Comparison of ENCODE assay signal across 24 cellular contexts in genomic region chr3:43512749-43513404, GRCh38.
DNase-seq lines count a peak whose midpoint lies in the region; ATAC-seq, FAIRE-seq and TF ChIP-seq lines count a peak whose summit lies in the region.
"Had no signal": no experiment of that assay in that cellular context is flagged by ENCODE, and none has a peak within 500 bp of the region (broad histone marks: within the 10 kb centered on the region; RNA-seq: fewer than 3 reads in every experiment).

No MANE protein-coding gene starts in this region.

- H3K4me2 ChIP-seq in mesenchymal stem cell (ENCODE audit: low read length, poor library complexity, severe bottlenecking), result no peak overlapping the region

- H4K91ac ChIP-seq in mesenchymal stem cell (ENCODE audit: low read length), result no peak overlapping the region

- peak overlapping the region; percentile 82 for H3K27ac Mint-ChIP-seq in HFFc6
- H3K27ac Mint-ChIP-seq: activated CD4-positive, alpha-beta T cell treated with anti-CD3 and anti-CD28 coated beads, Interleukin-2, amount 10 ng/mL, durations not matched to agents 24 days and 14 days; activated naive CD8-positive, alpha-beta T cell treated with anti-CD3 and anti-CD28 coated beads, Interleukin-2, amount 50 U/mL, for 24 hours; activated T-helper 2 cell treated with anti-CD3 and anti-CD28 coated beads, Interferon-gamma antibody, Interleukin-2, Interleukin-4, amounts not matched to agents 10 μg/mL and 5 μg/mL and 100 μg/mL, durations not matched to agents 14 hours and 24 hours and 36 hours; memory B cell; nephron progenitor cell; T-cell had no signal

- H3K4me1 Mint-ChIP-seq in HFFc6 (ENCODE audit: low read depth), result peaks cover 27% of the 10 kb centered on the region
- H3K4me1 Mint-ChIP-seq: activated CD4-positive, alpha-beta T cell treated with anti-CD3 and anti-CD28 coated beads, Interleukin-2, amount 10 ng/mL, durations not matched to agents 24 days and 14 days; activated naive CD8-positive, alpha-beta T cell treated with anti-CD3 and anti-CD28 coated beads, Interleukin-2, amount 50 U/mL, for 24 hours; memory B cell; nephron progenitor cell; T-cell had no signal

- H3K9me3 ChIP-seq in mesenchymal stem cell (ENCODE audit: control insufficient read depth, low read length) (no peaks in the 10 kb centered on the region), aorta (ENCODE audit: control insufficient read depth, low read length) (no peaks in the 10 kb centered on the region)
- H3K9me3 ChIP-seq: thyroid gland had no signal

- H2BK15ac ChIP-seq in mesenchymal stem cell (ENCODE audit: low read depth, poor library complexity, severe bottlenecking), result no peak overlapping the region

- H3K4me3 ChIP-seq in AG10803 (ENCODE audit: low read length), result no peak overlapping the region
- H3K4me3 ChIP-seq in bronchial epithelial cell (ENCODE audit: low read depth, low read length), result no peak overlapping the region
- H3K4me3 ChIP-seq in mesenchymal stem cell (ENCODE audit: insufficient read depth in 1 of 2, low read depth in 1 of 2, low read length in 2 of 2), result no peak overlapping the region
- no peak overlapping the region for H3K4me3 ChIP-seq in aorta (ENCODE audit: low read length in 2 of 2)
- H3K4me3 ChIP-seq: thyroid gland had no signal

- no peak for ATAC-seq in HG03354 (IDR thresholded peaks at IDR 0.05; ENCODE audit: poor library complexity, severe bottlenecking, unreplicated experiment)
- ATAC-seq in GM18909 (IDR thresholded peaks at IDR 0.05; ENCODE audit: poor library complexity, unreplicated experiment), result no peak
- ATAC-seq in aorta (ENCODE audit: low FRiP score), result no peak
- ATAC-seq: activated naive CD8-positive, alpha-beta T cell treated with anti-CD3 and anti-CD28 coated beads, Interleukin-2, amount 50 U/mL, for 24 hours; HCT116; left cardiac atrium; T-cell had no signal

- H3K36me3 Mint-ChIP-seq in HFFc6 (ENCODE audit: low read depth), result peaks cover 1% of the 10 kb centered on the region; the same call in 1 of the 2 replicates

- no peak overlapping the region for H2BK5ac ChIP-seq in mesenchymal stem cell (ENCODE audit: low read depth, low read length, poor library complexity, severe bottlenecking)

- H2BK120ac ChIP-seq in mesenchymal stem cell (ENCODE audit: low read depth, low read length), result no peak overlapping the region

- peaks cover 2% of the 10 kb centered on the region; the same call in 1 of the 2 replicates for H3K27me3 Mint-ChIP-seq in HFFc6 (ENCODE audit: insufficient read depth)
- H3K27me3 Mint-ChIP-seq: activated naive CD8-positive, alpha-beta T cell treated with anti-CD3 and anti-CD28 coated beads, Interleukin-2, amount 50 U/mL, for 24 hours; memory B cell; T-cell had no signal

- H3K18ac ChIP-seq in mesenchymal stem cell (ENCODE audit: low read depth in 1 of 2, low read length in 2 of 2), result no peak overlapping the region

- H3K9ac ChIP-seq in mesenchymal stem cell (ENCODE audit: low read length), result peak overlapping the region; percentile 62

- no peak overlapping the region for H2BK12ac ChIP-seq in mesenchymal stem cell (ENCODE audit: low read length in 2 of 2)

- no peak for FAIRE-seq in bronchial epithelial cell (lab: Jason Lieb, UNC)

- peaks cover 8% of the 10 kb centered on the region for H3K79me1 ChIP-seq in mesenchymal stem cell (replicated peaks; ENCODE audit: low read length, poor library complexity, severe bottlenecking)

- no peaks in the 10 kb centered on the region for H3K27me3 ChIP-seq in bronchial epithelial cell (ENCODE audit: control insufficient read depth, insufficient read depth, low read length)
- no peaks in the 10 kb centered on the region for H3K27me3 ChIP-seq in mesenchymal stem cell (ENCODE audit: control insufficient read depth in 1 of 2, insufficient read depth in 1 of 2, low read length in 2 of 2)
- H3K27me3 ChIP-seq in aorta (ENCODE audit: control insufficient read depth in 1 of 2, insufficient read depth in 2 of 2, low read length in 1 of 2), result no peaks in the 10 kb centered on the region
- H3K27me3 ChIP-seq: thyroid gland had no signal

- no peak overlapping the region for H3K4me3 Mint-ChIP-seq in HFFc6
- H3K4me3 Mint-ChIP-seq: activated CD4-positive, alpha-beta T cell treated with anti-CD3 and anti-CD28 coated beads, Interleukin-2, amount 10 ng/mL, durations not matched to agents 24 days and 14 days; activated naive CD8-positive, alpha-beta T cell treated with anti-CD3 and anti-CD28 coated beads, Interleukin-2, amount 50 U/mL, for 24 hours; memory B cell; nephron progenitor cell; T-cell had no signal

- DNase-seq in AG10803 (ENCODE audit: low read depth), result peak; percentile 50
- DNase-seq in HFFc6, result peak; percentile 47
- peak; percentile 7 for DNase-seq in bronchial epithelial cell (ENCODE audit: low read depth)
- DNase-seq in mesenchymal stem cell, result peak; percentile 83
- DNase-seq in NCI-H146 treated with DMSO at 0.1 percent for 48 hours (lab: John Stamatoyannopoulos, UW; ENCODE audit: unreplicated experiment), result no peak
- DNase-seq in aorta, result no peak
- DNase-seq: activated CD4-positive, alpha-beta T cell treated with anti-CD3 and anti-CD28 coated beads, Interleukin-2, amount 10 ng/mL, durations not matched to agents 24 days and 14 days; activated naive CD8-positive, alpha-beta T cell treated with anti-CD3 and anti-CD28 coated beads, Interleukin-2, amount 50 U/mL, for 24 hours; dermis blood vessel endothelial cell; DND-41; left cardiac atrium; NCI-H1417 treated with DMSO at 0.1 percent for 48 hours; NCI-H524 treated with DMSO at 0.1 percent for 48 hours; nephron progenitor cell; posterior cingulate gyrus; SHP77; stimulated activated naive CD4-positive, alpha-beta T cell treated with Interleukin-2 at 50 U/mL for 16 hours; T-cell; thyroid gland had no signal

- intact Hi-C loops in aorta (cut with DNase I), result no loop called here

- H3K4me1 ChIP-seq in mesenchymal stem cell (ENCODE audit: control insufficient read depth, insufficient read depth, low read depth, low read length) (peaks cover 8% of the 10 kb centered on the region), aorta (ENCODE audit: control insufficient read depth in 1 of 2, insufficient read depth in 2 of 2, low read length in 2 of 2) (no peaks in the 10 kb centered on the region)
- H3K4me1 ChIP-seq: thyroid gland had no signal

- no peaks in the 10 kb centered on the region for H3K36me3 ChIP-seq in bronchial epithelial cell (ENCODE audit: control insufficient read depth, insufficient read depth, low read length)
- H3K36me3 ChIP-seq in mesenchymal stem cell (ENCODE audit: control insufficient read depth in 1 of 2, insufficient read depth in 2 of 2, low read depth in 1 of 2, low read length in 2 of 2), result peaks cover 0 to 4% of the 10 kb centered on the region in 2 experiments
- H3K36me3 ChIP-seq in aorta (ENCODE audit: control insufficient read depth in 1 of 2, insufficient read depth in 2 of 2, low read length in 1 of 2), result peaks cover 0 to 3% of the 10 kb centered on the region in 2 donors
- H3K36me3 ChIP-seq: thyroid gland had no signal

- no peak overlapping the region for H3K14ac ChIP-seq in mesenchymal stem cell (ENCODE audit: low read length in 2 of 2)

- H3K23ac ChIP-seq in mesenchymal stem cell (ENCODE audit: low read length in 2 of 2), result no peak overlapping the region

- H3K27ac ChIP-seq in mesenchymal stem cell (ENCODE audit: low read length, poor library complexity, severe bottlenecking) (no peak overlapping the region), aorta (ENCODE audit: low read depth in 1 of 2, low read length in 2 of 2) (no peak overlapping the region)
- H3K27ac ChIP-seq: thyroid gland had no signal

- H3K4ac ChIP-seq in mesenchymal stem cell (ENCODE audit: low read depth in 1 of 2, low read length in 2 of 2), result no peak overlapping the region

- no peak overlapping the region for H2AK5ac ChIP-seq in mesenchymal stem cell (ENCODE audit: low read length, severe bottlenecking)

- TF ChIP-seq CTCF in AG10803 (conservative IDR thresholded peaks at IDR 0.05; ENCODE audit: low read length) (no peak), HFFc6 (IDR thresholded peaks at IDR 0.05) (no peak), bronchial epithelial cell (IDR thresholded peaks at IDR 0.05; ENCODE audit: insufficient read depth, low read length, severe bottlenecking) (no peak)

- no peak overlapping the region for H4K8ac ChIP-seq in mesenchymal stem cell (ENCODE audit: low read length)

- no peaks in the 10 kb centered on the region for H3K9me3 Mint-ChIP-seq in HFFc6
- H3K9me3 Mint-ChIP-seq: activated CD4-positive, alpha-beta T cell treated with anti-CD3 and anti-CD28 coated beads, Interleukin-2, amount 10 ng/mL, durations not matched to agents 24 days and 14 days had no signal

- WGBS in mesenchymal stem cell, result 82% methylated on average over 5 of the region's 5 CpGs
- WGBS in aorta, 2 donors, result 84 to 86% methylated on average over 5 of the region's 5 CpGs

- no peak overlapping the region for H2AFZ ChIP-seq in mesenchymal stem cell (ENCODE audit: low read depth, low read length)

Comparison
In these comparisons a context has a peak if more than half of its experiments do, and no peak if none do; other contexts are left out.
1. DNase-seq: peak in AG10803 (single experiment), HFFc6 (single experiment), bronchial epithelial cell (single experiment) and mesenchymal stem cell (single experiment); none in NCI-H146 treated with DMSO at 0.1 percent for 48 hours (single experiment) and aorta (0 of 2).